Comparison of ENCODE assay signal across 13 cellular contexts in genomic region chr3:30124435-30125390, GRCh38.
DNase-seq lines count a peak whose midpoint lies in the region; ATAC-seq and TF ChIP-seq lines count a peak whose summit lies in the region.
"Had no signal": no experiment of that assay in that cellular context is flagged by ENCODE, and none has a peak within 500 bp of the region (broad histone marks: within the 10 kb centered on the region; RNA-seq: fewer than 3 reads in every experiment).

No MANE protein-coding gene starts in this region.

- H3K9me3 ChIP-seq in lower lobe of right lung (no peaks in the 10 kb centered on the region), ovary (no peaks in the 10 kb centered on the region)
- H3K9me3 ChIP-seq: esophagus squamous epithelium had no signal

- no peak overlapping the region for H3K27ac ChIP-seq in lower lobe of right lung
- H3K27ac ChIP-seq in ovary: no peak overlapping the region
- H3K27ac ChIP-seq: esophagus squamous epithelium, VCaP had no signal

- H3K36me3 Mint-ChIP-seq in MCF 10A (ENCODE audit: insufficient read depth, unreplicated experiment): no peaks in the 10 kb centered on the region

- H3K36me3 ChIP-seq in lower lobe of right lung: no peaks in the 10 kb centered on the region
- H3K36me3 ChIP-seq in ovary: no peaks in the 10 kb centered on the region
- H3K36me3 ChIP-seq: esophagus squamous epithelium had no signal

- intact Hi-C loops in MCF 10A (cut with micrococcal nuclease) (no loop called here), lower lobe of right lung (cut with DNase I) (no loop called here), ovary (cut with DNase I) (no loop called here)

- H3K27me3 ChIP-seq in lower lobe of right lung (ENCODE audit: low read depth): no peaks in the 10 kb centered on the region
- H3K27me3 ChIP-seq in ovary: no peaks in the 10 kb centered on the region
- H3K27me3 ChIP-seq: esophagus squamous epithelium had no signal

- ATAC-seq in lower lobe of right lung: peak; percentile 76 to 77
- no peak for ATAC-seq in GM21786 (IDR thresholded peaks at IDR 0.05; ENCODE audit: unreplicated experiment)

- no peaks in the 10 kb centered on the region for H3K9me3 Mint-ChIP-seq in MCF 10A (ENCODE audit: unreplicated experiment)

- TF ChIP-seq CTCF in MCF 10A (IDR thresholded peaks at IDR 0.05; ENCODE audit: unreplicated experiment): no peak
- no peak for TF ChIP-seq CTCF in lower lobe of right lung (IDR thresholded peaks at IDR 0.05)
- TF ChIP-seq CTCF in ovary (IDR thresholded peaks at IDR 0.05): no peak

- no peaks in the 10 kb centered on the region for H3K27me3 Mint-ChIP-seq in MCF 10A (ENCODE audit: insufficient read depth, unreplicated experiment)

- POLR2A ChIA-PET in MCF 10A (lab: Yijun Ruan, JAX): no interaction called here

- 63 to 78% (median 74%) methylated on average over 2 of the region's 2 CpGs for WGBS in ovary, 3 donors

- no peaks in the 10 kb centered on the region for H3K4me1 ChIP-seq in lower lobe of right lung
- H3K4me1 ChIP-seq in ovary (ENCODE audit: insufficient read depth): no peaks in the 10 kb centered on the region
- H3K4me1 ChIP-seq: esophagus squamous epithelium had no signal

- no TSS peak for BruUV-seq in MCF 10A (replicated peaks; lab: Mats Ljungman, UMichigan)

- peaks cover 10% of the 10 kb centered on the region for H3K4me1 Mint-ChIP-seq in MCF 10A (ENCODE audit: insufficient read depth, unreplicated experiment)

- no peak overlapping the region for H3K4me3 Mint-ChIP-seq in MCF 10A (ENCODE audit: unreplicated experiment)

- H3K4me3 ChIP-seq in lower lobe of right lung (no peak overlapping the region), ovary (no peak overlapping the region)
- H3K4me3 ChIP-seq: esophagus squamous epithelium had no signal

- no peak for TF ChIP-seq POLR2A in ovary (IDR thresholded peaks at IDR 0.05)

- peak; percentile 56 for DNase-seq in EL
- DNase-seq in LHCN-M2 (ENCODE audit: low read depth): peak; percentile 34
- DNase-seq in MCF 10A (ENCODE audit: unreplicated experiment): peak; percentile 69
- DNase-seq in lower lobe of right lung: peak; percentile 48
- DNase-seq in SKM-1 treated with dmso at 0.1 percent for 144 hours (lab: John Stamatoyannopoulos, UW; ENCODE audit: unreplicated experiment): no peak
- no peak for DNase-seq in ovary
- DNase-seq: caudate nucleus; esophagus squamous epithelium; NCI-H1436; stimulated activated CD4-positive, alpha-beta T cell treated with anti-CD3 and anti-CD28 coated beads, Interleukin-2, amount 100 ng/mL, for 24 hours; stimulated activated naive CD4-positive, alpha-beta T cell had no signal

- no peak for TF ChIP-seq EP300 in ovary (IDR thresholded peaks at IDR 0.05)

- CTCF ChIA-PET in MCF 10A (lab: Yijun Ruan, JAX): no interaction called here

- no peak overlapping the region for H3K27ac Mint-ChIP-seq in MCF 10A (ENCODE audit: low read depth, unreplicated experiment)

Comparison
In these comparisons a context has a peak if more than half of its experiments do, and no peak if none do; other contexts are left out.
1. DNase-seq: peak in EL (single experiment), LHCN-M2 (single experiment), MCF 10A (single experiment) and lower lobe of right lung (single experiment); none in SKM-1 treated with dmso at 0.1 percent for 144 hours (single experiment) and ovary (0 of 5).